27 cellular contexts compared by ENCODE assay signal in the genomic region with DNA sequence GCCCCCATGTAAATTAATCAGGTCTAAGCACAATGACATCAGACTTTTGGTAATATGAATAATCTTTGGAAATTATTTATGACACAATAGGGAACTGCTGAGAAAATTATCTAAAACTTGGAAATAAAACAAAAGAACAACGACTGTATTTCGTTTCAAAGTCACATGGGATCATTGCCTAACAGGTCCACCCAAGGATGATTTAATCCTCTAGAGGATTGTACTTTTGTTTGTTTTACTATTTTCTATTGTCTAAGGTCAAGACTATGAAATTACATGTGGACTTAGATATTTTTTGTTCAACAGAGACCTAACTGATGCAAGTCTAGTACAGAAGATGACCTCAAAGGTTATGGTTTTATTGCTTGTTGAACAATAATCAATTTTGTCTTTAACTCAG.
"Had no signal": no experiment of that assay in that cellular context is flagged by ENCODE, and none has a peak within 500 bp of the region (broad histone marks: within the 10 kb centered on the region; RNA-seq: fewer than 3 reads in every experiment).

No MANE protein-coding gene starts in this region.

- H3K27me3 Mint-ChIP-seq: activated naive CD8-positive, alpha-beta T cell; dendritic cell treated with granulocyte-macrophage colony-stimulating factor and Interleukin-4, amounts not matched to agents 40 ng/mL and 50 ng/mL, for 4 days; natural killer cell treated with Interleukin-12 subunit alpha and Interleukin-12 subunit beta and Interleukin-15 and Interleukin-18, amount 100 ng/mL, for 72 hours had no signal

- H3K36me3 Mint-ChIP-seq: natural killer cell treated with Interleukin-12 subunit alpha and Interleukin-12 subunit beta and Interleukin-15 and Interleukin-18, amount 100 ng/mL, for 72 hours had no signal

- H3K27me3 ChIP-seq: body of pancreas, esophagus muscularis mucosa, left lung, testis, transverse colon had no signal

- H3K4me3 ChIP-seq: body of pancreas, esophagus muscularis mucosa, left lung, lower lobe of right lung, testis, transverse colon had no signal

- H3K9me3 ChIP-seq: body of pancreas, esophagus muscularis mucosa, left lung, lower lobe of right lung, testis, transverse colon had no signal

- H3K4me1 ChIP-seq: body of pancreas, esophagus muscularis mucosa, left lung, lower lobe of right lung, testis, transverse colon had no signal

- ATAC-seq: activated CD4-positive, CD25-positive, alpha-beta regulatory T cell treated with anti-CD3 and anti-CD28 coated beads, Interleukin-2, amount 50 U/mL, for 24 hours; body of pancreas; left lung; lower lobe of right lung; natural killer cell treated with Interleukin-12 subunit alpha and Interleukin-12 subunit beta and Interleukin-15 and Interleukin-18, amount 100 ng/mL, for 72 hours; right cardiac atrium had no signal

- H3K27ac ChIP-seq: body of pancreas, esophagus muscularis mucosa, left lung, lower lobe of right lung, testis, transverse colon, VCaP had no signal

- H3K36me3 ChIP-seq: esophagus muscularis mucosa, left lung, lower lobe of right lung, transverse colon had no signal

- DNase-seq: activated CD4-positive, alpha-beta T cell treated with anti-CD3 and anti-CD28 coated beads for 48 hours; activated CD4-positive, alpha-beta T cell treated with anti-CD3 and anti-CD28 coated beads, Interleukin-2, amount 50 U/mL, for 48 hours; activated CD8-positive, alpha-beta memory T cell treated with anti-CD3 and anti-CD28 coated beads for 24 hours; activated effector memory CD4-positive, alpha-beta T cell treated with Interleukin-2 at 50 U/mL for 16 hours; activated naive CD4-positive, alpha-beta T cell treated with Interleukin-2 at 50 U/mL for 16 hours; anterior cingulate cortex; body of pancreas; central memory CD4-positive, alpha-beta T cell; endodermal cell; glutamatergic neuron; left lung; lower lobe of right lung; mesenchymal stem cell; right cardiac atrium; stimulated activated CD4-positive, alpha-beta T cell treated with anti-CD3 and anti-CD28 coated beads, Interleukin-2, amount 100 ng/mL, for 48 hours; stimulated activated naive CD4-positive, alpha-beta T cell treated with Interleukin-2 at 50 U/mL for 16 hours; T-helper 1 cell; testis; transverse colon had no signal

- H3K4me3 Mint-ChIP-seq: activated naive CD8-positive, alpha-beta T cell; dendritic cell treated with granulocyte-macrophage colony-stimulating factor and Interleukin-4, amounts not matched to agents 40 ng/mL and 50 ng/mL, for 4 days; endodermal cell; natural killer cell treated with Interleukin-12 subunit alpha and Interleukin-12 subunit beta and Interleukin-15 and Interleukin-18, amount 100 ng/mL, for 72 hours had no signal

- FAIRE-seq: frontal cortex, islet of Langerhans had no signal

- H3K27ac Mint-ChIP-seq: activated naive CD8-positive, alpha-beta T cell; dendritic cell treated with granulocyte-macrophage colony-stimulating factor and Interleukin-4, amounts not matched to agents 40 ng/mL and 50 ng/mL, for 4 days; endodermal cell; natural killer cell treated with Interleukin-12 subunit alpha and Interleukin-12 subunit beta and Interleukin-15 and Interleukin-18, amount 100 ng/mL, for 72 hours had no signal
